In the genomic region with DNA sequence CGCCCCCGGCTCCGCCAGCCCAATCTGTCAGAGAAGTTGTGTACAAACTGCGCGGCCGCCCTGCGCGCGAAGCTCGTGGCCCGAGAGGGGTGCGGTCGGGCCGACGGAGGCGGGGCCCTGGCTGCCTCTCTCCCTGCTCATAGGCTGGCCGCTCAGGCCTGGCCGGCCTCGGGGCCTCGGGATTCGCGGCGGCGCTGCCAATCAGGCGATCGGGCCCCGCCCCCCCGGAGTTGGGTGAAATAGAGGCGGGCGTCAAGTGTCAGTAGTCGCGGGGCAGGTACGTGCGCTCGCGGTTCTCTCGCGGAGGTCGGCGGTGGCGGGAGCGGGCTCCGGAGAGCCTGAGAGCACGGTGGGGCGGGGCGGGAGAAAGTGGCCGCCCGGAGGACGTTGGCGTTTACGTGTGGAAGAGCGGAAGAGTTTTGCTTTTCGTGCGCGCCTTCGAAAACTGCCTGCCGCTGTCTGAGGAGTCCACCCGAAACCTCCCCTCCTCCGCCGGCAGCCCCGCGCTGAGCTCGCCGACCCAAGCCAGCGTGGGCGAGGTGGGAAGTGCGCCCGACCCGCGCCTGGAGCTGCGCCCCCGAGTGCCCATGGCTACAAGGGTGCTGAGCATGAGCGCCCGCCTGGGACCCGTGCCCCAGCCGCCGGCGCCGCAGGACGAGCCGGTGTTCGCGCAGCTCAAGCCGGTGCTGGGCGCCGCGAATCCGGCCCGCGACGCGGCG, we compare ENCODE assay signal across 8 cellular contexts. TPM values are rescaled to one million over a fixed set of nuclear protein-coding genes. Genes with fewer than 3 reads are reported as not detected.
DNase-seq lines count a peak whose midpoint lies in the region; TF ChIP-seq lines count a peak whose summit lies in the region.

A gene (plus strand): TSS at position 265 of the 719 bp plus-strand sequence. CDS start 323 bp downstream, at position 588.

- H3K9me3 ChIP-seq in MG63 (no peaks in the 10 kb centered on the region), SJSA1 (replicated peaks) (no peaks in the 10 kb centered on the region), testis (no peaks in the 10 kb centered on the region)

- peaks cover 20% of the 10 kb centered on the region for H3K36me3 ChIP-seq in MG63
- H3K36me3 ChIP-seq in SJSA1 = peaks cover 12% of the 10 kb centered on the region
- H3K36me3 ChIP-seq in testis (ENCODE audit: low read depth, missing control alignments) = no peaks in the 10 kb centered on the region

- H3K27ac ChIP-seq in SJSA1 (peak within 1 kb of the TSS; percentile 34; the same call in 1 of the 2 replicates), testis (peak within 1 kb of the TSS; percentile 18 to 58)

- no peak within 1 kb of the TSS for H3K27ac Mint-ChIP-seq in activated naive CD4-positive, alpha-beta T cell treated with anti-CD3 and anti-CD28 coated beads for 36 hours

- H3K4me1 Mint-ChIP-seq in activated naive CD4-positive, alpha-beta T cell treated with anti-CD3 and anti-CD28 coated beads for 36 hours (ENCODE audit: low read depth) = peaks cover 17% of the 10 kb centered on the region

- peak; percentile 82 for DNase-seq in GF-D8 (lab: John Stamatoyannopoulos, UW)
- DNase-seq in HCEC 1CT = peak; percentile 94
- DNase-seq in MG63 = peak; percentile 98
- peak; percentile 93 for DNase-seq in SJSA1 (ENCODE audit: low read depth in 1 of 2, low spot score in 2 of 2)
- DNase-seq in activated naive CD4-positive, alpha-beta T cell treated with anti-CD3 and anti-CD28 coated beads for 36 hours = peak; percentile 95
- peak; percentile 79 for DNase-seq in globus pallidus (ENCODE audit: low spot score)
- peak; percentile 88 for DNase-seq in occipital lobe (lab: John Stamatoyannopoulos, UW)
- DNase-seq in testis = peak; percentile 98

- peak within 1 kb of the TSS; percentile 80 for H3K4me3 ChIP-seq in MG63
- H3K4me3 ChIP-seq in SJSA1 = peak within 1 kb of the TSS; percentile 90
- H3K4me3 ChIP-seq in testis = peak within 1 kb of the TSS; percentile 76 to 78

- peak within 1 kb of the TSS; percentile 87 for H3K4me3 Mint-ChIP-seq in activated naive CD4-positive, alpha-beta T cell treated with anti-CD3 and anti-CD28 coated beads for 36 hours

- H3K4me1 ChIP-seq in SJSA1 (replicated peaks) = peaks cover 21% of the 10 kb centered on the region
- no peaks in the 10 kb centered on the region for H3K4me1 ChIP-seq in testis

- TF ChIP-seq POLR2A in testis (IDR thresholded peaks at IDR 0.05) = peak; percentile 87

- intact Hi-C loops in activated naive CD4-positive, alpha-beta T cell treated with anti-CD3 and anti-CD28 coated beads for 36 hours (cut with micrococcal nuclease) = loop anchor here (1.0 to 10.0 kb wide), 9 partner anchors 171 to 1076 kb away; a partner anchor contains a TSS
- intact Hi-C loops in testis (cut with DNase I; ENCODE audit: low total_unique reads) = no loop called here

- 0 to 1% methylated on average over 41 to 45 of the region's 93 CpGs for WGBS in testis, 2 donors

- no peak for TF ChIP-seq CTCF in testis (IDR thresholded peaks at IDR 0.05)

- H3K9me3 Mint-ChIP-seq in activated naive CD4-positive, alpha-beta T cell treated with anti-CD3 and anti-CD28 coated beads for 36 hours = no peaks in the 10 kb centered on the region

- H3K27me3 ChIP-seq in MG63 (no peaks in the 10 kb centered on the region), SJSA1 (replicated peaks) (0 out of 2 replicates have a peak, but pooled peaks cover 4% of the 10 kb centered on the region), testis (no peaks in the 10 kb centered on the region)

- H3K27me3 Mint-ChIP-seq in activated naive CD4-positive, alpha-beta T cell treated with anti-CD3 and anti-CD28 coated beads for 36 hours (ENCODE audit: low read depth) = peaks cover 22% of the 10 kb centered on the region

- no peaks in the 10 kb centered on the region for H3K36me3 Mint-ChIP-seq in activated naive CD4-positive, alpha-beta T cell treated with anti-CD3 and anti-CD28 coated beads for 36 hours (ENCODE audit: low read depth)

- CTCF ChIA-PET in activated naive CD4-positive, alpha-beta T cell treated with anti-CD3 and anti-CD28 coated beads for 36 hours (lab: Charles Lee) = interaction anchor here (0.6 to 1.3 kb wide), 7 partner anchors 22 to 655 kb away, joined by 3 to 4 read pairs (median 3); no protein-coding TSS in a partner anchor

RNA-seq across cellular contexts. Expression of the gene that starts here (rescaled TPM):
- total RNA-seq in MG63 (2014; rRNA removed; shearing (Covaris generic); ENCODE audit: low replicate concordance) = 2.6 and 4.4 TPM in 2 replicates
- 4.2 and 5.3 TPM in 2 replicates for total RNA-seq in SJSA1 (2014; rRNA removed; shearing (Covaris generic))
- 1 to 10 TPM; 1.3 to 1.9 TPM for total RNA-seq in activated naive CD4-positive, alpha-beta T cell treated with anti-CD3 and anti-CD28 coated beads for 36 hours
- total RNA-seq in occipital lobe (2.2 TPM), testis (10 to 100 TPM; 17.2 to 25.2 TPM)
- polyA plus RNA-seq in testis (ENCODE audit: insufficient read depth, low read depth, low replicate concordance) = 92.6 TPM

Comparison
In these comparisons a context has a peak if more than half of its experiments do, and no peak if none do; other contexts are left out.
1. Peak in every context shown above with its lines: DNase-seq, H3K4me3 ChIP-seq and H3K27ac ChIP-seq.